In the genomic region with DNA sequence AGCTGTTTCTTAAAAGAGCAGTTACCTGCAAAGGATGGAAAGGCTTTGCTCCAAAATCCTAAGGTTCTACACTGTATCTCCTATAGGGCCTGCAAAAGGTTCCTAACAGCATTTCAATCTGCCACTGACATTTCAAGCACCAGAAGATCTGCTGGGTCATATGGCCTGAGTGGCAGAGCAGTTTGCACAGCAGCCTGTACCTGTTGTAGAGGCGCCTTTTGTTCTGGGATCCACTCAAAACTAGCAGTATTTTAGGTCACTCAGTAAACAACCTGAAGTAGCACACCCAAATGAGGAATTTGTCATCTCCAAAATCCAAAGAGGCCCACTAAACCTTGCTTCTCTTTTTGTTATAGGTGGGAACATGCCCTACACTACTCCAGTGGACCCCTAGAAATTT, we compare ENCODE assay signal across 33 cellular contexts.
"Had no signal": no experiment of that assay in that cellular context is flagged by ENCODE, and none has a peak within 500 bp of the region (broad histone marks: within the 10 kb centered on the region; RNA-seq: fewer than 3 reads in every experiment).

No MANE protein-coding gene starts in this region.

- H3K9me3 ChIP-seq: adrenal gland, body of pancreas, breast epithelium had no signal

- H3K27ac ChIP-seq: adrenal gland, body of pancreas, brain microvascular endothelial cell, breast epithelium, VCaP had no signal

- H3K36me3 ChIP-seq: adrenal gland, brain microvascular endothelial cell, breast epithelium had no signal

- H3K4me1 ChIP-seq: breast epithelium had no signal

- H3K4me3 ChIP-seq: adrenal gland, body of pancreas, breast epithelium had no signal

- ATAC-seq: activated CD8-positive, alpha-beta T cell treated with anti-CD3 and anti-CD28 coated beads for 36 hours; activated naive CD4-positive, alpha-beta T cell treated with anti-CD3 and anti-CD28 coated beads, Interleukin-2, amount 50 U/mL, for 72 hours; activated T-cell treated with anti-CD3 and anti-CD28 coated beads, Interleukin-2, amount 50 U/mL, for 4 hours; activated T-cell treated with anti-CD3 and anti-CD28 coated beads, Interleukin-2, amount 50 U/mL, for 72 hours; activated T-helper 17 cell treated with anti-CD3 and anti-CD28 coated beads, Interleukin-2, amount 50 U/mL, for 72 hours; body of pancreas had no signal

- FAIRE-seq: astrocyte, TTC549 had no signal

- H3K27me3 ChIP-seq: adrenal gland, body of pancreas, brain microvascular endothelial cell, breast epithelium had no signal

- DNase-seq: activated B cell treated with CpG ODN at 0.5 μM for 24 hours; activated CD4-positive, alpha-beta memory T cell treated with anti-CD3 and anti-CD28 coated beads for 36 hours; activated CD4-positive, alpha-beta T cell treated with anti-CD3 and anti-CD28 coated beads for 4 hours; activated CD4-positive, alpha-beta T cell treated with anti-CD3 and anti-CD28 coated beads, Interleukin-2, amount 10 ng/mL, durations not matched to agents 24 days and 14 days; activated CD4-positive, alpha-beta T cell treated with anti-CD3 and anti-CD28 coated beads, Interleukin-2, amount 50 U/mL, for 1 hour; activated CD4-positive, alpha-beta T cell treated with anti-CD3 and anti-CD28 coated beads, Interleukin-2, amount 50 U/mL, for 4 hours; activated CD4-positive, CD25-positive, alpha-beta regulatory T cell treated with anti-CD3 and anti-CD28 coated beads, Interleukin-2, amount 50 U/mL, for 72 hours; activated CD8-positive, alpha-beta memory T cell treated with anti-CD3 and anti-CD28 coated beads, Interleukin-2, amount 50 U/mL, for 4 hours; activated CD8-positive, alpha-beta T cell treated with anti-CD3 and anti-CD28 coated beads for 36 hours; activated effector memory CD4-positive, alpha-beta T cell treated with anti-CD3 and anti-CD28 coated beads, Interleukin-2, amount 50 U/mL, for 16 hours; activated gamma-delta T cell treated with Interleukin-2 at 50 U/mL for 16 hours; activated naive CD4-positive, alpha-beta T cell; activated naive CD4-positive, alpha-beta T cell treated with anti-CD3 and anti-CD28 coated beads for 36 hours; activated naive CD4-positive, alpha-beta T cell treated with anti-CD3 and anti-CD28 coated beads, Interleukin-2, amount 50 U/mL, for 16 hours; activated naive CD8-positive, alpha-beta T cell treated with anti-CD3 and anti-CD28 coated beads for 36 hours; activated T-cell treated with anti-CD3 and anti-CD28 coated beads for 4 hours; activated T-cell treated with anti-CD3 and anti-CD28 coated beads, Interleukin-2, amount 50 U/mL, for 1 hour; activated T-cell treated with anti-CD3 and anti-CD28 coated beads, Interleukin-2, amount 50 U/mL, for 4 hours; activated T-cell treated with anti-CD3 and anti-CD28 coated beads, Interleukin-2, amount 50 U/mL, for 72 hours; adrenal gland; amniotic stem cell; aorta; body of pancreas; brain microvascular endothelial cell; central memory CD4-positive, alpha-beta T cell; T-helper 2 cell; T-helper 9 cell had no signal
